ENCODE assay signal across 23 cellular contexts in genomic region chr2:237012577-237013237, GRCh38.
A peak's percentile ranks its signal among the peaks of the same experiment; 100 is the strongest.
DNase-seq lines count a peak whose midpoint lies in the region; ATAC-seq, FAIRE-seq and TF ChIP-seq lines count a peak whose summit lies in the region.
"Had no signal": no experiment of that assay in that cellular context is flagged by ENCODE, and none has a peak within 500 bp of the region (broad histone marks: within the 10 kb centered on the region; RNA-seq: fewer than 3 reads in every experiment).

No MANE protein-coding gene starts in this region.

- no peak for TF ChIP-seq CTCF in astrocyte of the cerebellum (IDR thresholded peaks at IDR 0.05; ENCODE audit: low read depth, low read length, missing control alignments)
- TF ChIP-seq CTCF in fibroblast of villous mesenchyme (IDR thresholded peaks at IDR 0.05; ENCODE audit: insufficient read depth, low read depth, low read length), result no peak

- no peak overlapping the region for H3K4me3 Mint-ChIP-seq in activated T-cell treated with anti-CD3 and anti-CD28 coated beads, Interleukin-2, amount 50 U/mL, for 4 hours
- H3K4me3 Mint-ChIP-seq: B cell, IgD-negative memory B cell had no signal

- DNase-seq in ELF-1 (ENCODE audit: low read depth, low spot score), result peak; percentile 23
- peak; percentile 63 for DNase-seq in astrocyte of the cerebellum (ENCODE audit: low read depth)
- peak; percentile 83 for DNase-seq in fibroblast of villous mesenchyme (ENCODE audit: low read depth)
- DNase-seq in non-pigmented ciliary epithelial cell (ENCODE audit: low read depth), result peak; percentile 34
- DNase-seq in stimulated activated CD8-positive, alpha-beta memory T cell treated with anti-CD3 and anti-CD28 coated beads, Interleukin-4, amount 100 ng/mL, for 48 hours, result no peak
- no peak for DNase-seq in activated T-cell treated with anti-CD3 and anti-CD28 coated beads, Interleukin-2, amount 50 U/mL, for 4 hours
- DNase-seq in HTR-8/SVneo (ENCODE audit: insufficient read length, low spot score), result no peak
- DNase-seq: activated CD4-positive, alpha-beta T cell treated with anti-CD3 and anti-CD28 coated beads for 1 hour; adrenal gland; cortex of kidney; GF-D8; islet precursor cell; NCI-H1930; NCI-H510A treated with DMSO at 0.1 percent for 48 hours; nucleus accumbens; stimulated activated CD4-positive, alpha-beta T cell treated with anti-CD3 and anti-CD28 coated beads, Interleukin-4, amount 100 ng/mL, for 24 hours; T-helper 9 cell had no signal

- no peaks in the 10 kb centered on the region for H3K9me3 Mint-ChIP-seq in activated T-cell treated with anti-CD3 and anti-CD28 coated beads, Interleukin-2, amount 50 U/mL, for 4 hours
- H3K9me3 Mint-ChIP-seq: activated T-helper 2 cell treated with anti-CD3 and anti-CD28 coated beads, Interferon-gamma antibody, Interleukin-2, Interleukin-4, amounts not matched to agents 10 μg/mL and 5 μg/mL and 100 μg/mL, durations not matched to agents 14 hours and 24 hours and 36 hours; IgD-negative memory B cell had no signal

- no peak for ATAC-seq in activated T-cell treated with anti-CD3 and anti-CD28 coated beads, Interleukin-2, amount 50 U/mL, for 4 hours
- ATAC-seq in GM19328 (IDR thresholded peaks at IDR 0.05; ENCODE audit: unreplicated experiment), result no peak

- no peaks in the 10 kb centered on the region for H3K4me1 Mint-ChIP-seq in activated T-cell treated with anti-CD3 and anti-CD28 coated beads, Interleukin-2, amount 50 U/mL, for 4 hours (ENCODE audit: low read depth)
- H3K4me1 Mint-ChIP-seq: B cell, IgD-negative memory B cell had no signal

- peaks cover 2% of the 10 kb centered on the region for H3K27me3 Mint-ChIP-seq in activated T-cell treated with anti-CD3 and anti-CD28 coated beads, Interleukin-2, amount 50 U/mL, for 4 hours (ENCODE audit: low read depth)

- H3K4me3 ChIP-seq in astrocyte of the cerebellum (ENCODE audit: low read depth, low read length) (no peak overlapping the region), fibroblast of villous mesenchyme (ENCODE audit: low read depth, low read length) (no peak overlapping the region)
- H3K4me3 ChIP-seq: adrenal gland, SJSA1 had no signal

- no peak for FAIRE-seq in HTR-8/SVneo (lab: Jason Lieb, UNC)
- FAIRE-seq: GM12891 had no signal

- in situ Hi-C loops in astrocyte of the cerebellum (cut with HindIII; ENCODE audit: low sequenced_read_pairs), result no loop called here

- no peaks in the 10 kb centered on the region for H3K36me3 Mint-ChIP-seq in activated T-cell treated with anti-CD3 and anti-CD28 coated beads, Interleukin-2, amount 50 U/mL, for 4 hours (ENCODE audit: insufficient read depth)
- H3K36me3 Mint-ChIP-seq: IgD-negative memory B cell had no signal

Comparison
In these comparisons a context has a peak if more than half of its experiments do, and no peak if none do; other contexts are left out.
1. DNase-seq: peak in ELF-1 (single experiment), astrocyte of the cerebellum (single experiment), fibroblast of villous mesenchyme (single experiment) and non-pigmented ciliary epithelial cell (single experiment); none in stimulated activated CD8-positive, alpha-beta memory T cell treated with anti-CD3 and anti-CD28 coated beads, Interleukin-4, amount 100 ng/mL, for 48 hours (single experiment), activated T-cell treated with anti-CD3 and anti-CD28 coated beads, Interleukin-2, amount 50 U/mL, for 4 hours (single experiment) and HTR-8/SVneo (single experiment).